In the genomic region with DNA sequence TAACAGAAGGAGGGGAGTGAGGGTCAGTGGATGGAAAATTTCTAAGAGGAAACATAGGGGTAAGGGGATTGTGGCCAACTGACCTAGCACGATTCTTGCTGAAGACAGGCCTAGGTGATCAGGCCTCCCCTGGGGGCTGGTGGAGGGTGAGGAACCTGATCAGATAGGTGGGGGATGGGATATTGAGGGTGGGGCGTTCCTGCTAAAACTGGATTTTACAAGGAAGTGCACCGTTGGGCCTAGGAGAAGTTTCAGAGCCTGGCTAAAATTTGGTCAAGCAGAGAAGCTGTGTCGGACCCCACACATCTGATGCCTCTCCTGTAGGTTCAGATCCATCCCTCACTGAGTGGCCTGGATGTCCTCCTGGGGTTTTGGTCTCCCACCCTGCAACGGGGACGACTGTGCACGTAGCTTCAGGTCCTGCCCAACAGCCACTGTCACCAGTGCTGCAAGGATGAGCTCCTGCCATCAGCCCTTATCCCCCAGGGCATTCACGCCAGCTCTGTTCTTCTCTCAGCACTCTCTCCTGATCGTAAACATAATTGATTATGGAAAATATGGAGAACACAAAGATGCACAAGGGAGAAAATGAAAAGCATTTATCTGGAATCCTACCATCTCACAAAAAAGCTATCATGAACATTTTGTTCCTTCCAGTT, we compare ENCODE assay signal across 12 cellular contexts.
"Had no signal": no experiment of that assay in that cellular context is flagged by ENCODE, and none has a peak within 500 bp of the region (broad histone marks: within the 10 kb centered on the region; RNA-seq: fewer than 3 reads in every experiment).

No MANE protein-coding gene starts in this region.

- H3K4me1 Mint-ChIP-seq: activated T-helper 17 cell treated with anti-CD3 and anti-CD28 coated beads, Interleukin-2, amount 50 U/mL, for 72 hours; immature natural killer cell; memory B cell; natural killer cell; stimulated activated memory B cell treated with anti-CD40 and anti-IgM and Interleukin-4, amounts not matched to agents 10 μg/mL and 1 μg/mL and 100 μg/mL, for 72 hours had no signal

- H3K27ac Mint-ChIP-seq: activated T-helper 17 cell treated with anti-CD3 and anti-CD28 coated beads, Interleukin-2, amount 50 U/mL, for 72 hours; immature natural killer cell; memory B cell; natural killer cell; stimulated activated memory B cell treated with anti-CD40 and anti-IgM and Interleukin-4, amounts not matched to agents 10 μg/mL and 1 μg/mL and 100 μg/mL, for 72 hours; T-helper 2 cell treated with Interferon-gamma antibody and Interleukin-4, amounts not matched to agents 5 μg/mL and 100 μg/mL, for 36 hours had no signal

- H3K9me3 ChIP-seq: esophagus squamous epithelium, neutrophil, transverse colon had no signal

- H3K4me3 Mint-ChIP-seq: activated T-helper 17 cell treated with anti-CD3 and anti-CD28 coated beads, Interleukin-2, amount 50 U/mL, for 72 hours; immature natural killer cell; memory B cell; natural killer cell; stimulated activated memory B cell treated with anti-CD40 and anti-IgM and Interleukin-4, amounts not matched to agents 10 μg/mL and 1 μg/mL and 100 μg/mL, for 72 hours; T-helper 2 cell treated with Interferon-gamma antibody and Interleukin-4, amounts not matched to agents 5 μg/mL and 100 μg/mL, for 36 hours had no signal

- H3K9me3 Mint-ChIP-seq: activated T-helper 17 cell treated with anti-CD3 and anti-CD28 coated beads, Interleukin-2, amount 50 U/mL, for 72 hours; memory B cell; natural killer cell; stimulated activated memory B cell treated with anti-CD40 and anti-IgM and Interleukin-4, amounts not matched to agents 10 μg/mL and 1 μg/mL and 100 μg/mL, for 72 hours; T-helper 2 cell treated with Interferon-gamma antibody and Interleukin-4, amounts not matched to agents 5 μg/mL and 100 μg/mL, for 36 hours had no signal

- H3K4me1 ChIP-seq: esophagus squamous epithelium, transverse colon had no signal

- DNase-seq: activated CD4-positive, CD25-positive, alpha-beta regulatory T cell treated with anti-CD3 and anti-CD28 coated beads, Interleukin-2, amount 50 U/mL, for 72 hours; activated naive CD4-positive, alpha-beta T cell treated with anti-CD3 and anti-CD28 coated beads, Interleukin-2, amount 50 U/mL, for 16 hours; esophagus squamous epithelium; natural killer cell; retina had no signal

- ATAC-seq: activated T-helper 17 cell treated with anti-CD3 and anti-CD28 coated beads, Interleukin-2, amount 50 U/mL, for 72 hours; stimulated activated memory B cell treated with anti-CD40 and anti-IgM and Interleukin-4, amounts not matched to agents 10 μg/mL and 1 μg/mL and 100 μg/mL, for 72 hours had no signal

- H3K36me3 ChIP-seq: esophagus squamous epithelium, neutrophil, transverse colon had no signal

- H3K27ac ChIP-seq: esophagus squamous epithelium, neutrophil, transverse colon had no signal

- H3K4me3 ChIP-seq: esophagus squamous epithelium, transverse colon had no signal

- H3K27me3 ChIP-seq: esophagus squamous epithelium, neutrophil, transverse colon had no signal
